Comparison of ENCODE assay signal across 7 cellular contexts in genomic region chr5:88675159-88675757, GRCh38.
DNase-seq lines count a peak whose midpoint lies in the region; ATAC-seq, FAIRE-seq and TF ChIP-seq lines count a peak whose summit lies in the region.

No MANE protein-coding gene starts in this region.

- no peak for FAIRE-seq in RCC 7860 (lab: Jason Lieb, UNC)

- H3K9me3 Mint-ChIP-seq in naive thymus-derived CD4-positive, alpha-beta T cell, result peaks cover 0 to 46% (median 7%) of the 10 kb centered on the region in 11 donors

- ATAC-seq in GM18868 (IDR thresholded peaks at IDR 0.05; ENCODE audit: unreplicated experiment), result peak; percentile 22
- ATAC-seq in naive thymus-derived CD4-positive, alpha-beta T cell, result peak; percentile 24

- H3K4me1 Mint-ChIP-seq in naive thymus-derived CD4-positive, alpha-beta T cell, result peaks cover 14 to 45% (median 33%) of the 10 kb centered on the region in 7 donors

- peak overlapping the region in 5 of 9 donors; percentile 50 to 80 (median 67) for H3K27ac Mint-ChIP-seq in naive thymus-derived CD4-positive, alpha-beta T cell

- H3K36me3 ChIP-seq in HEK293 (ENCODE audit: control insufficient read depth in 2 of 2, insufficient read depth in 1 of 2, low read length in 2 of 2), result no peaks in the 10 kb centered on the region
- H3K36me3 ChIP-seq in naive thymus-derived CD4-positive, alpha-beta T cell (ENCODE audit: control insufficient read depth in 2 of 3, insufficient read depth in 3 of 3, low read length in 3 of 3), result no peaks in the 10 kb centered on the region

- CTCF ChIA-PET in HEK293 (lab: Yijun Ruan, JAX), result interaction anchor here (0.5 to 1.4 kb wide), 7 partner anchors 9 to 900 kb away, joined by 3 to 5 read pairs (median 3); no protein-coding TSS in a partner anchor
- CTCF ChIA-PET in naive thymus-derived CD4-positive, alpha-beta T cell (lab: Charles Lee), result no interaction called here

- intact Hi-C loops in naive thymus-derived CD4-positive, alpha-beta T cell (cut with micrococcal nuclease), result loop anchor here (1.0 to 2.0 kb wide), 4 partner anchors 9 to 16 kb away; no protein-coding TSS in a partner anchor

- H3K27ac ChIP-seq in HEK293 (ENCODE audit: extremely low read depth, low read depth, low read length), result peak overlapping the region; percentile 92
- no peak overlapping the region for H3K27ac ChIP-seq in naive thymus-derived CD4-positive, alpha-beta T cell (ENCODE audit: low read depth, low read length)

- TF ChIP-seq CTCF in HEK293 (tag by site-specific recombination; IDR thresholded peaks at IDR 0.05), result no peak

- peak overlapping the region; percentile 66 for H3K4me3 ChIP-seq in HEK293 (ENCODE audit: low read depth, low read length)
- H3K4me3 ChIP-seq in naive thymus-derived CD4-positive, alpha-beta T cell (ENCODE audit: low read length), result peak overlapping the region; percentile 30

- H3K36me3 Mint-ChIP-seq in naive thymus-derived CD4-positive, alpha-beta T cell, result peaks cover 0 to 7% (median 4%) of the 10 kb centered on the region in 5 donors

- H3K4me3 Mint-ChIP-seq in naive thymus-derived CD4-positive, alpha-beta T cell, result peak overlapping the region; percentile 68 to 86 (median 81)

- DNase-seq in NCI-H345 (lab: John Stamatoyannopoulos, UW) (peak; percentile 65), cerebellum (ENCODE audit: low spot score) (peak; percentile 39), RCC 7860 (ENCODE audit: low spot score) (no peak)
- DNase-seq in naive thymus-derived CD4-positive, alpha-beta T cell, result no peak
- no peak for DNase-seq in stimulated activated CD4-positive, alpha-beta T cell treated with anti-CD3 and anti-CD28 coated beads, Interleukin-2, amount 100 ng/mL, for 48 hours

- peaks cover 3% of the 10 kb centered on the region for H3K4me1 ChIP-seq in HEK293 (ENCODE audit: control insufficient read depth, insufficient read depth, low read length)
- peaks cover 0 to 7% of the 10 kb centered on the region in 2 donors for H3K4me1 ChIP-seq in naive thymus-derived CD4-positive, alpha-beta T cell (ENCODE audit: control insufficient read depth in 2 of 2, insufficient read depth in 2 of 2, low read length in 2 of 2)

- peaks cover 25 to 50% of the 10 kb centered on the region in 2 donors for H3K27me3 ChIP-seq in naive thymus-derived CD4-positive, alpha-beta T cell (ENCODE audit: control insufficient read depth in 2 of 2, insufficient read depth in 2 of 2, low read length in 2 of 2)

- H3K27me3 Mint-ChIP-seq in naive thymus-derived CD4-positive, alpha-beta T cell, result peaks cover 74 to 93% (median 82%) of the 10 kb centered on the region in 5 donors

- H3K9me3 ChIP-seq in HEK293 (ENCODE audit: control insufficient read depth, insufficient read depth, low read depth, low read length), result no peaks in the 10 kb centered on the region
- peaks cover 0 to 2% (median 0%) of the 10 kb centered on the region in 3 experiments for H3K9me3 ChIP-seq in naive thymus-derived CD4-positive, alpha-beta T cell (ENCODE audit: control insufficient read depth in 2 of 3, low read length in 3 of 3)

- POLR2A ChIA-PET in HEK293 (lab: Yijun Ruan, JAX), result interaction anchor here (1.0 to 2.5 kb wide), 7 partner anchors 9 to 534 kb away, joined by 3 to 30 read pairs (median 9); no protein-coding TSS in a partner anchor
- POLR2A ChIA-PET in naive thymus-derived CD4-positive, alpha-beta T cell (lab: Charles Lee), result interaction anchor here (1.1 kb wide), 1 partner anchor 15 kb away, joined by 4 read pairs; no protein-coding TSS in a partner anchor

TF ChIP-seq in HEK293, 187 proteins besides CTCF, POLR2A, EP300 and RAD21 (continues in another document):
- TF ChIP-seq ZNF366 (tag by site-specific recombination; conservative IDR thresholded peaks at IDR 0.05), result peak; percentile 13; the same call in 1 of the 2 replicates
- 0 out of 2 replicates have a peak, but pooled peaks have one; percentile 15 for TF ChIP-seq HOXD13 (CRISPR knock-in tag; IDR thresholded peaks at IDR 0.05; ENCODE audit: borderline replicate concordance)
- no peak for TF ChIP-seq GFI1B (tag by site-specific recombination; IDR thresholded peaks at IDR 0.05)
- TF ChIP-seq SCRT2 (tag by site-specific recombination; IDR thresholded peaks at IDR 0.05), result peak; percentile 34; the same call in 1 of the 2 replicates
- peak; percentile 7; the same call in 1 of the 2 replicates for TF ChIP-seq ZNF398 (tag by site-specific recombination; IDR thresholded peaks at IDR 0.05)
- TF ChIP-seq ZNF510 (tag by site-specific recombination; IDR thresholded peaks at IDR 0.05; ENCODE audit: insufficient replicate concordance), result peak; percentile 85
- no peak for TF ChIP-seq ZNF121 (tag by site-specific recombination; IDR thresholded peaks at IDR 0.05)
- TF ChIP-seq ZNF169 (tag by site-specific recombination; IDR thresholded peaks at IDR 0.05), result 0 out of 2 replicates have a peak, but pooled peaks have one; percentile 11
- 0 out of 2 replicates have a peak, but pooled peaks have one; percentile 10 for TF ChIP-seq ZFP37 (tag by site-specific recombination; IDR thresholded peaks at IDR 0.05)
- TF ChIP-seq ZNF133 (tag by site-specific recombination; IDR thresholded peaks at IDR 0.05), result 0 out of 2 replicates have a peak, but pooled peaks have one; percentile 8
- TF ChIP-seq ZNF335 (tag by site-specific recombination; conservative IDR thresholded peaks at IDR 0.05), result peak; percentile 7; the same call in 1 of the 2 replicates
- TF ChIP-seq ZNF341 (tag by site-specific recombination; IDR thresholded peaks at IDR 0.05; ENCODE audit: low read depth), result 0 out of 2 replicates have a peak, but pooled peaks have one; percentile 35
- 0 out of 2 replicates have a peak, but pooled peaks have one; percentile 11 for TF ChIP-seq ZNF280D (tag by site-specific recombination; IDR thresholded peaks at IDR 0.05)
- TF ChIP-seq ZNF792 (tag by site-specific recombination; IDR thresholded peaks at IDR 0.05), result peak; percentile 99
- peak; percentile 21 for TF ChIP-seq SP3 (tag by site-specific recombination; IDR thresholded peaks at IDR 0.05)
- 0 out of 2 replicates have a peak, but pooled peaks have one; percentile 22 for TF ChIP-seq ZNF391 (tag by site-specific recombination; IDR thresholded peaks at IDR 0.05; ENCODE audit: borderline replicate concordance, low read depth)
- no peak for TF ChIP-seq ZNF488 (tag by site-specific recombination; IDR thresholded peaks at IDR 0.05)
- TF ChIP-seq ZNF777 (tag by site-specific recombination; IDR thresholded peaks at IDR 0.05; ENCODE audit: borderline replicate concordance), result 0 out of 2 replicates have a peak, but pooled peaks have one; percentile 31

Comparison
In these comparisons a context has a peak if more than half of its experiments do, and no peak if none do; other contexts are left out.
1. DNase-seq: peak in NCI-H345 (single experiment) and cerebellum (single experiment); none in naive thymus-derived CD4-positive, alpha-beta T cell (0 of 9), stimulated activated CD4-positive, alpha-beta T cell treated with anti-CD3 and anti-CD28 coated beads, Interleukin-2, amount 100 ng/mL, for 48 hours (0 of 2) and RCC 7860 (single experiment).